In the genomic region with DNA sequence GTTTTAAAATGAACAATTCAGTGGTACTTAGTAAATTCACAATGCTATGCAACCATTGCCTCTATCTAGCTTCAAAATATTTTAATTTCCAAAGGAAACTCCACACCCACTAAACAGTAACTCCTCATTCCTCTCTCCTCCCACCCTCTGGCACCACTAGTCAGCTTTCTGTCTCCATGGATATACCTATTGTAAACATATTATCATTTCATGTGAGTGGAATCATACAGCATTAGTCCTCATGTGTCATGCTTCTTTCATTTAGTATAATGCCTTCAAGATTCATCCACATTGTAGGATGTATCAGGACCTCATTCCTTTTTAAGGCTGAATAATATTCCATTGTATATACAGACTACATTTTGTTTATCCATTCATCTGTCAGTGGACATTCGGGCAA, we compare ENCODE assay signal across 17 cellular contexts. TPM values are rescaled to one million over a fixed set of nuclear protein-coding genes. Genes with fewer than 3 reads are reported as not detected.
DNase-seq lines count a peak whose midpoint lies in the region; FAIRE-seq and TF ChIP-seq lines count a peak whose summit lies in the region.
"Had no signal": no experiment of that assay in that cellular context is flagged by ENCODE, and none has a peak within 500 bp of the region (broad histone marks: within the 10 kb centered on the region; RNA-seq: fewer than 3 reads in every experiment).

No MANE protein-coding gene starts in this region.

- FAIRE-seq in H1 (lab: Jason Lieb, UNC) (no peak), small intestine (lab: Jason Lieb, UNC) (no peak)
- FAIRE-seq: D721Med, GM12878, GM18507 had no signal

- H3K9ac ChIP-seq in mammary epithelial cell (ENCODE audit: insufficient read depth, low read length), result no peak overlapping the region
- no peak overlapping the region for H3K9ac ChIP-seq in H1 (replicated peaks in 1 of 4; ENCODE audit: extremely low read depth in 1 of 4, low read depth in 3 of 4, low read length in 3 of 4)
- H3K9ac ChIP-seq: BLaER1 treated with 17β-estradiol and CSF1 and Interleukin-3, amounts not matched to agents 10 nM and 100 nM had no signal

- no peak overlapping the region for H4K91ac ChIP-seq in H1 (replicated peaks; ENCODE audit: insufficient read length, low read length)

- peaks cover 68% of the 10 kb centered on the region for H3K79me2 ChIP-seq in mammary epithelial cell (ENCODE audit: insufficient read depth, low read length)
- H3K79me2 ChIP-seq in H1 (ENCODE audit: control insufficient read depth in 1 of 2, insufficient read depth in 2 of 2, low read length in 2 of 2), result peaks cover 0 to 43% of the 10 kb centered on the region in 2 experiments; a peak in 3 of 4 replicates

- H3K4me1 ChIP-seq in mammary epithelial cell (ENCODE audit: insufficient read depth, low read length) (no peaks in the 10 kb centered on the region), breast epithelium (peaks cover 0 to 5% of the 10 kb centered on the region in 2 donors), H1 (replicated peaks in 1 of 4; ENCODE audit: control insufficient read depth in 3 of 4, insufficient read depth in 4 of 4, low read length in 3 of 4) (no peaks in the 10 kb centered on the region; a peak in 1 of 7 replicates), small intestine (ENCODE audit: control insufficient read depth in 2 of 2, insufficient read depth in 1 of 2, low read depth in 1 of 2, low read length in 1 of 2) (peaks cover 0 to 2% of the 10 kb centered on the region in 2 donors)
- H3K4me1 ChIP-seq: BLaER1 treated with 17β-estradiol and CSF1 and Interleukin-3, amounts not matched to agents 10 nM and 100 nM had no signal

- no peak overlapping the region for H2BK20ac ChIP-seq in H1 (ENCODE audit: low read length)

- in situ Hi-C loops in mammary epithelial cell (cut with MboI; ENCODE audit: low sequenced_read_pairs in 2 of 2), result no loop called here

- peaks cover 8% of the 10 kb centered on the region; the same call in 1 of the 2 replicates for H3K23me2 ChIP-seq in H1 (ENCODE audit: low read depth, low read length)

- H3K23ac ChIP-seq in H1 (ENCODE audit: insufficient read length), result no peak overlapping the region

- H3K4me2 ChIP-seq in mammary epithelial cell (ENCODE audit: insufficient read depth, low read depth, low read length) (no peak overlapping the region), H1 (ENCODE audit: insufficient read depth in 1 of 2, low read depth in 2 of 2, low read length in 2 of 2) (no peak overlapping the region)
- H3K4me2 ChIP-seq: BLaER1 treated with 17β-estradiol and CSF1 and Interleukin-3, amounts not matched to agents 10 nM and 100 nM; GM23338 had no signal

- WGBS in mammary epithelial cell (ENCODE audit: low coverage, missing lambda C conversion rate), result 95% methylated on average over 1 of the region's 1 CpG
- WGBS in H1 (ENCODE audit: extremely low coverage in 1 of 2, insufficient coverage in 1 of 2, insufficient read length in 1 of 2, insufficient replicate concordance in 2 of 2, low coverage in 1 of 2, low lambda C conversion rate in 2 of 2, missing lambda C conversion rate in 1 of 2), 2 experiments, result 83% methylated on average over 1 of the region's 1 CpG; no CpG with 5 or more reads in 1 of the 2 experiments
- 0 to 52% (median 44%) methylated on average over 1 of the region's 1 CpG for WGBS in small intestine, 3 donors

- H3K79me1 ChIP-seq in H1 (ENCODE audit: low read depth, low read length), result peaks cover 10% of the 10 kb centered on the region

- no peak for TF ChIP-seq EP300 in H1 (IDR thresholded peaks at IDR 0.05; ENCODE audit: borderline replicate concordance in 1 of 2, low read depth in 2 of 2, low read length in 2 of 2)

- H4K8ac ChIP-seq in H1 (ENCODE audit: extremely low read depth, insufficient read depth, low read length), result no peak overlapping the region

- TF ChIP-seq POLR2A in breast epithelium (IDR thresholded peaks at IDR 0.05), result no peak
- TF ChIP-seq POLR2A in H1 (IDR thresholded peaks at IDR 0.05; ENCODE audit: control extremely low read depth in 1 of 2, low read depth in 2 of 2, low read length in 2 of 2), result no peak

- TF ChIP-seq RAD21 in H1 (IDR thresholded peaks at IDR 0.05 in 1 of 2, conservative IDR thresholded peaks at IDR 0.05 in 1 of 2; ENCODE audit: low read depth in 2 of 2, low read length in 2 of 2), result no peak

- intact Hi-C loops in mammary epithelial cell (cut with micrococcal nuclease), result no loop called here
- intact Hi-C loops in breast epithelium (cut with DNase I; ENCODE audit: low total_unique reads), result no loop called here

- no peak overlapping the region for H3K18ac ChIP-seq in H1 (ENCODE audit: extremely low read depth, low read length)

- no peak overlapping the region for H2BK15ac ChIP-seq in H1 (ENCODE audit: low read length)

- H2BK12ac ChIP-seq in H1 (ENCODE audit: low read depth, low read length), result no peak overlapping the region

- peaks cover 12% of the 10 kb centered on the region for H3K9me3 ChIP-seq in mammary epithelial cell (replicated peaks; ENCODE audit: insufficient read depth, low read length)
- peaks cover 0 to 9% of the 10 kb centered on the region in 2 donors for H3K9me3 ChIP-seq in breast epithelium
- H3K9me3 ChIP-seq in H1 (ENCODE audit: insufficient read depth in 2 of 2, low read depth in 1 of 2, low read length in 1 of 2), result 0 out of 4 replicates have a peak, but pooled peaks cover 0 to 5% of the 10 kb centered on the region in 2 experiments
- H3K9me3 ChIP-seq in small intestine (ENCODE audit: control insufficient read depth, low read depth), result no peaks in the 10 kb centered on the region

- no peak overlapping the region for H2BK120ac ChIP-seq in H1 (replicated peaks; ENCODE audit: low read depth, low read length)

- H2AK5ac ChIP-seq in H1 (ENCODE audit: low read depth, low read length), result no peak overlapping the region

- dilution Hi-C loops in mammary epithelial cell (cut with HindIII; ENCODE audit: low sequenced_read_pairs), result loop anchor here (5.0 kb wide), 1 partner anchor 38 kb away; no protein-coding TSS in a partner anchor

- no TSS peak for BruUV-seq in mammary epithelial cell (replicated peaks; lab: Mats Ljungman, UMichigan)

- no peak overlapping the region for H2BK5ac ChIP-seq in H1 (ENCODE audit: low read depth, low read length)

- no peak overlapping the region for H3K14ac ChIP-seq in H1 (ENCODE audit: insufficient read length)

- POLR2A ChIA-PET in H1 (lab: Charles Lee; ENCODE audit: partially characterized antibody), result no interaction called here

- peak; percentile 10 for DNase-seq in mammary epithelial cell
- DNase-seq in breast epithelium (ENCODE audit: low spot score in 2 of 2), result no peak
- peak; percentile 12 for DNase-seq in M059J (ENCODE audit: low read depth)
- no peak for DNase-seq in H1 (ENCODE audit: low read depth in 1 of 2, low spot score in 2 of 2)
- no peak for DNase-seq in small intestine
- DNase-seq in HPDE6-E6E7 (ENCODE audit: extremely low spot score), result no peak
- no peak for DNase-seq in NCI-H146 (lab: John Stamatoyannopoulos, UW)
- DNase-seq: 8988T; AML-193; CD4-positive, CD25-positive, alpha-beta regulatory T cell; DMS153; H9 had no signal

- no peak overlapping the region for H4K5ac ChIP-seq in H1 (ENCODE audit: insufficient read length, low read depth, low read length)

- H3K36me3 ChIP-seq in mammary epithelial cell (ENCODE audit: insufficient read depth, low read length) (no peaks in the 10 kb centered on the region), breast epithelium (no peaks in the 10 kb centered on the region), H1 (ENCODE audit: control insufficient read depth in 2 of 4, insufficient read depth in 4 of 4, low read length in 3 of 4) (no peaks in the 10 kb centered on the region), small intestine (ENCODE audit: control insufficient read depth in 2 of 2, insufficient read depth in 2 of 2, low read length in 2 of 2) (no peaks in the 10 kb centered on the region)

- H3K27ac ChIP-seq in mammary epithelial cell (ENCODE audit: insufficient read depth, low read depth, low read length), result no peak overlapping the region
- H3K27ac ChIP-seq in breast epithelium, result no peak overlapping the region
- no peak overlapping the region for H3K27ac ChIP-seq in H1 (ENCODE audit: low read depth, low read length)
- no peak overlapping the region for H3K27ac ChIP-seq in small intestine (ENCODE audit: low read depth in 1 of 2, low read length in 1 of 2)
- H3K27ac ChIP-seq: BLaER1 treated with 17β-estradiol and CSF1 and Interleukin-3, amounts not matched to agents 10 nM and 100 nM had no signal

- peak overlapping the region; percentile 54 for H3K56ac ChIP-seq in H1 (replicated peaks; ENCODE audit: insufficient read length, low read depth, low read length)

- H2AFZ ChIP-seq in mammary epithelial cell (ENCODE audit: low read depth, low read length) (no peak overlapping the region), H1 (ENCODE audit: low read length) (no peak overlapping the region)
- H2AFZ ChIP-seq: GM23338 had no signal

- no peak overlapping the region for H3K4ac ChIP-seq in H1 (replicated peaks; ENCODE audit: insufficient read length, low read depth, low read length)

- CTCF ChIA-PET in mammary epithelial cell (lab: Charles Lee; ENCODE audit: low non-redundant PET) (no interaction called here), H1 (lab: Charles Lee; ENCODE audit: partially characterized antibody) (no interaction called here)

- H3K4me3 ChIP-seq in mammary epithelial cell (replicated peaks in 1 of 3; ENCODE audit: insufficient read depth in 1 of 3, low read depth in 2 of 3, low read length in 3 of 3) (no peak overlapping the region), breast epithelium (no peak overlapping the region), H1 (ENCODE audit: extremely low read depth in 1 of 4, insufficient read depth in 2 of 4, low read depth in 3 of 4, low read length in 4 of 4) (no peak overlapping the region), small intestine (ENCODE audit: low read depth in 1 of 2, low read length in 2 of 2) (no peak overlapping the region)
- H3K4me3 ChIP-seq: BLaER1 treated with 17β-estradiol and CSF1 and Interleukin-3, amounts not matched to agents 10 nM and 100 nM; GM12878; GM23338 had no signal

- H3K27me3 ChIP-seq in mammary epithelial cell (ENCODE audit: insufficient read depth, low read length) (no peaks in the 10 kb centered on the region), breast epithelium (no peaks in the 10 kb centered on the region), H1 (replicated peaks in 1 of 4; ENCODE audit: control insufficient read depth in 3 of 4, extremely low read depth in 1 of 4, insufficient read depth in 3 of 4, low read length in 3 of 4) (no peaks in the 10 kb centered on the region), small intestine (ENCODE audit: control insufficient read depth in 2 of 2, insufficient read depth in 2 of 2, low read length in 2 of 2) (no peaks in the 10 kb centered on the region)
- H3K27me3 ChIP-seq: BLaER1 treated with 17β-estradiol and CSF1 and Interleukin-3, amounts not matched to agents 10 nM and 100 nM had no signal

- TF ChIP-seq CTCF in mammary epithelial cell (conservative IDR thresholded peaks at IDR 0.05 in 1 of 2, IDR thresholded peaks at IDR 0.05 in 1 of 2; ENCODE audit: extremely low read depth in 1 of 2, insufficient read depth in 1 of 2, low read depth in 1 of 2, low read length in 2 of 2) (no peak), breast epithelium (IDR thresholded peaks at IDR 0.05) (no peak), H1 (IDR thresholded peaks at IDR 0.05; ENCODE audit: control extremely low read depth in 1 of 3, insufficient read depth in 1 of 3, low read depth in 1 of 3, low read length in 3 of 3) (no peak)

- H4K20me1 ChIP-seq in mammary epithelial cell (ENCODE audit: insufficient read depth, low read length), result no peaks in the 10 kb centered on the region
- H4K20me1 ChIP-seq in H1 (replicated peaks in 1 of 2; ENCODE audit: control insufficient read depth in 1 of 2, insufficient read depth in 2 of 2, low read length in 2 of 2), result peaks cover 0 to 3% of the 10 kb centered on the region in 2 experiments

RNA-seq across cellular contexts. Expression of a gene that starts 48.6 kb away (rescaled TPM):
- total RNA-seq in mammary epithelial cell, result 10 to 100 TPM; 11.0 to 13.6 TPM
- 5.9 TPM for polyA plus RNA-seq in mammary epithelial cell
- 8.9 TPM for polyA minus RNA-seq in mammary epithelial cell
- total RNA-seq in breast epithelium, result 10 to 100 TPM; 24.8 to 26.9 (median 25.9) TPM
- 18.8 and 22.6 TPM in 2 replicates for total RNA-seq in M059J (2014; rRNA removed; shearing (Covaris generic))
- 9.4 and 9.5 TPM in 2 replicates for total RNA-seq in H1 (2021; fragmentation: NEBNext Ultra II Directional; extraction: Animal tissue kit (Norgen Biotek cat#: 25700))
- polyA plus RNA-seq in H1 (2011; rRNA removed), result 3.4 and 3.7 TPM in 2 replicates
- polyA plus RNA-seq in H1 (2011; cell fraction: cytosol; rRNA removed), result 3.9 TPM
- 8.1 TPM for polyA plus RNA-seq in H1 (2011; cell fraction: nucleus; rRNA removed)
- polyA plus RNA-seq in H1 (2012, experiment 1 of 2), result 6.4 to 7.2 TPM (median 6.8 TPM) in 4 replicates
- polyA plus RNA-seq in H1 (2012, experiment 2 of 2), result 5.4 TPM
- polyA plus RNA-seq in H1 (2013, experiment 1 of 2), result 5.1 TPM
- 5.6 TPM for polyA plus RNA-seq in H1 (2013, experiment 2 of 2)
- 3.4 and 3.8 TPM in 2 replicates for polyA minus RNA-seq in H1 (2011; rRNA and poly(A)+ RNA removed)
- 3.2 TPM for polyA minus RNA-seq in H1 (2011; cell fraction: cytosol; rRNA and poly(A)+ RNA removed)
- polyA minus RNA-seq in H1 (2011; cell fraction: nucleus; rRNA and poly(A)+ RNA removed), result 4.7 TPM
- 10 to 100 TPM in 2 of 3 donors, 1 to 10 TPM in 1; 8.6 to 14.9 (median 10.7) TPM for polyA plus RNA-seq in small intestine

Comparison
In these comparisons a context has a peak if more than half of its experiments do, and no peak if none do; other contexts are left out.
1. DNase-seq: peak in mammary epithelial cell (single experiment) and M059J (single experiment); none in breast epithelium (0 of 2), H1 (0 of 2), small intestine (single experiment), HPDE6-E6E7 (single experiment) and NCI-H146 (single experiment).